ENCODE assay signal across 14 cellular contexts in the genomic region with DNA sequence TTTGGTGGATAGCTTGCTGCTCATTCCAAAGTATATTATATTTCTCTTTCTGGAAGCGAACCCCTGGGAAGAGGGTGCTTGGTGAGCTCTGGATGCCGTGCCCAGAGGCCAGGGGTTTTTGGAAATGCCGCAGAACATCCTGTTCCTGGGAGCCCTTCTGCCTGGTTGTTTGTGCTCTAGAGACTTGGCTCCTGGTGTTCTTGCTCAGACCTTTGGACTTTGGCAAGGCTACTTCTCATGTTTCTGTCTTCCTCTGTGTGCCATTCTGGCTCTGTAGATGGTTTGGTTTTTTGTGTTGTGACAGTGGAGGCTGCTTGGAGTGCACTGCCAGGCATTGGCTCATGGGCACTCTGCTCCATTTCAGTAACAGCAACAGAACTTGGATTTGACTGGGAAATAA.
A peak's percentile ranks its signal among the peaks of the same experiment; 100 is the strongest.
DNase-seq lines count a peak whose midpoint lies in the region; ATAC-seq, FAIRE-seq and TF ChIP-seq lines count a peak whose summit lies in the region.
"Had no signal": no experiment of that assay in that cellular context is flagged by ENCODE, and none has a peak within 500 bp of the region (broad histone marks: within the 10 kb centered on the region; RNA-seq: fewer than 3 reads in every experiment).

No MANE protein-coding gene starts in this region.

- peak overlapping the region; percentile 75 for H3K18ac ChIP-seq in IMR-90 (ENCODE audit: low read depth, low read length)

- no peak for TF ChIP-seq RAD21 in IMR-90 (IDR thresholded peaks at IDR 0.05; ENCODE audit: low read length)
- no peak for TF ChIP-seq RAD21 in HepG2 (CRISPR knock-in tag; IDR thresholded peaks at IDR 0.05)

- no peak overlapping the region for H3K14ac ChIP-seq in IMR-90 (replicated peaks; ENCODE audit: low read depth, low read length)

- H4K20me1 ChIP-seq in IMR-90 (ENCODE audit: insufficient read depth, low read length) = no peaks in the 10 kb centered on the region
- no peaks in the 10 kb centered on the region for H4K20me1 ChIP-seq in HepG2 (ENCODE audit: insufficient read depth, low read length)

- H3K4me3 ChIP-seq in IMR-90 (ENCODE audit: insufficient read depth, low read depth, low read length) (no peak overlapping the region), endocrine pancreas (ENCODE audit: control insufficient read depth, insufficient read depth, low read length) (peak overlapping the region; percentile 4), HepG2 (replicated peaks in 1 of 3; ENCODE audit: insufficient read depth in 1 of 3, low read depth in 2 of 3, low read length in 3 of 3) (no peak overlapping the region), small intestine (ENCODE audit: low read depth in 1 of 2, low read length in 2 of 2) (no peak overlapping the region)
- H3K4me3 ChIP-seq: PC-9, skin epidermis had no signal

- TF ChIP-seq POLR2A in IMR-90 (IDR thresholded peaks at IDR 0.05; ENCODE audit: low read depth, low read length) (no peak), HepG2 (IDR thresholded peaks at IDR 0.05; ENCODE audit: insufficient read depth in 1 of 2, low read depth in 2 of 2, low read length in 2 of 2) (no peak)

- H3K4me2 ChIP-seq in IMR-90 (ENCODE audit: low read depth, low read length) = no peak overlapping the region
- peak overlapping the region; percentile 56 for H3K4me2 ChIP-seq in HepG2 (ENCODE audit: low read depth, low read length)
- H3K4me2 ChIP-seq: PC-9 had no signal

- no peaks in the 10 kb centered on the region for H3K27me3 ChIP-seq in IMR-90 (ENCODE audit: control insufficient read depth, insufficient read depth, low read length)
- no peaks in the 10 kb centered on the region for H3K27me3 ChIP-seq in endocrine pancreas (ENCODE audit: control insufficient read depth, insufficient read depth, low read length)
- no peaks in the 10 kb centered on the region for H3K27me3 ChIP-seq in HepG2 (ENCODE audit: control insufficient read depth in 1 of 2, insufficient read depth in 2 of 2, low read length in 2 of 2)
- H3K27me3 ChIP-seq in small intestine (ENCODE audit: control insufficient read depth in 2 of 2, insufficient read depth in 2 of 2, low read length in 2 of 2) = no peaks in the 10 kb centered on the region

- CTCF ChIA-PET in IMR-90 (lab: Yijun Ruan, JAX) = no interaction called here
- CTCF ChIA-PET in HepG2 (lab: Yijun Ruan, JAX; ENCODE audit: low intra/inter-chr PET ratio, low total read pairs) = no interaction called here

- H4K91ac ChIP-seq in IMR-90 (ENCODE audit: insufficient read depth, low read depth, low read length) = peak overlapping the region; percentile 72

- no peaks in the 10 kb centered on the region for H3K36me3 ChIP-seq in IMR-90 (ENCODE audit: control insufficient read depth, insufficient read depth, low read length)
- H3K36me3 ChIP-seq in endocrine pancreas (ENCODE audit: control insufficient read depth, insufficient read depth, low read length) = no peaks in the 10 kb centered on the region
- H3K36me3 ChIP-seq in HepG2 (replicated peaks in 1 of 2; ENCODE audit: control insufficient read depth in 1 of 2, insufficient read depth in 2 of 2, low read length in 2 of 2) = no peaks in the 10 kb centered on the region
- no peaks in the 10 kb centered on the region for H3K36me3 ChIP-seq in small intestine (ENCODE audit: control insufficient read depth in 2 of 2, insufficient read depth in 2 of 2, low read length in 2 of 2)

- H3K4ac ChIP-seq in IMR-90 (ENCODE audit: low read depth, low read length) = peak overlapping the region; percentile 55

- POLR2A ChIA-PET in IMR-90 (lab: Charles Lee; ENCODE audit: unreplicated experiment) (no interaction called here), HepG2 (lab: Yijun Ruan, JAX) (interaction anchor here (1.5 to 5.0 kb wide), 2 partner anchors 351 to 473 kb away, joined by 3 to 19 read pairs; no protein-coding TSS in a partner anchor)

- H3K9me1 ChIP-seq in IMR-90 (ENCODE audit: insufficient read depth, low read length) = peaks cover 3% of the 10 kb centered on the region; the same call in 1 of the 2 replicates

- in situ Hi-C loops in IMR-90 (cut with MboI; ENCODE audit: low sequenced_read_pairs) = loop anchor here (5.0 kb wide), 1 partner anchor 481 kb away; no protein-coding TSS in a partner anchor
- in situ Hi-C loops in HepG2 (cut with HindIII; ENCODE audit: extremely low pct_ligation_motif_present, low pct_unique_long_range_greater_than_20kb) = loop anchor here (5.0 to 25.0 kb wide), 3 partner anchors 374 to 701 kb away; a partner anchor contains a TSS

- H3K9me3 ChIP-seq in IMR-90 (ENCODE audit: control insufficient read depth, insufficient read depth, low read length) = no peaks in the 10 kb centered on the region
- H3K9me3 ChIP-seq in endocrine pancreas (ENCODE audit: control insufficient read depth, low read length) = no peaks in the 10 kb centered on the region
- H3K9me3 ChIP-seq in HepG2 (ENCODE audit: low read length) = no peaks in the 10 kb centered on the region
- no peaks in the 10 kb centered on the region for H3K9me3 ChIP-seq in small intestine (ENCODE audit: control insufficient read depth, low read depth)

- peak overlapping the region; percentile 22 for H4K5ac ChIP-seq in IMR-90 (ENCODE audit: low read depth, low read length)

- H2AK9ac ChIP-seq in IMR-90 (replicated peaks; ENCODE audit: low read depth, low read length, poor library complexity) = peak overlapping the region; percentile 6

- peak overlapping the region; percentile 40 for H2BK20ac ChIP-seq in IMR-90 (ENCODE audit: low read depth, low read length)

- H2BK120ac ChIP-seq in IMR-90 (ENCODE audit: low read depth, low read length) = peak overlapping the region; percentile 77

- no peaks in the 10 kb centered on the region for H3K79me2 ChIP-seq in HepG2 (ENCODE audit: insufficient read depth, low read length)

- H4K8ac ChIP-seq in IMR-90 (ENCODE audit: low read depth in 2 of 2, low read length in 2 of 2) = peak overlapping the region; percentile 35 to 40; a peak in 2 of 4 replicates

- no peak for TF ChIP-seq CTCF in IMR-90 (conservative IDR thresholded peaks at IDR 0.05; ENCODE audit: low read depth, low read length)
- TF ChIP-seq CTCF in HepG2 (CRISPR knock-in tag; IDR thresholded peaks at IDR 0.05) = no peak

- peaks cover 0 to 15% of the 10 kb centered on the region in 2 experiments; a peak in 1 of 4 replicates for H3K79me1 ChIP-seq in IMR-90 (ENCODE audit: low read depth in 1 of 2, low read length in 2 of 2)

- FAIRE-seq in HepG2 (lab: Jason Lieb, UNC) (no peak), small intestine (lab: Jason Lieb, UNC) (no peak)

- H2AK5ac ChIP-seq in IMR-90 (ENCODE audit: low read depth, low read length) = 0 out of 2 replicates have a peak overlapping the region, but pooled peaks have one; percentile 35

- dilution Hi-C loops in IMR-90 (cut with HindIII; ENCODE audit: low sequenced_read_pairs, unreplicated experiment) = no loop called here

- H3K9ac ChIP-seq in IMR-90 (ENCODE audit: low read depth, low read length) (no peak overlapping the region), endocrine pancreas (ENCODE audit: control insufficient read depth, insufficient read depth, low read length) (no peak overlapping the region), HepG2 (ENCODE audit: insufficient read depth, low read depth, low read length) (no peak overlapping the region)

- H3K4me1 ChIP-seq in IMR-90 (ENCODE audit: control insufficient read depth, insufficient read depth, low read length) (peaks cover 10% of the 10 kb centered on the region), endocrine pancreas (ENCODE audit: control insufficient read depth, insufficient read depth, low read length) (peaks cover 9% of the 10 kb centered on the region), HepG2 (ENCODE audit: insufficient read depth, low read length) (peaks cover 50% of the 10 kb centered on the region), small intestine (ENCODE audit: control insufficient read depth in 2 of 2, insufficient read depth in 1 of 2, low read depth in 1 of 2, low read length in 1 of 2) (peaks cover 0 to 8% of the 10 kb centered on the region in 2 donors)

- intact Hi-C loops in IMR-90 (cut with micrococcal nuclease) (loop anchor here (5.0 to 10.0 kb wide), 6 partner anchors 111 to 316 kb away; no protein-coding TSS in a partner anchor), HepG2 (cut with micrococcal nuclease; ENCODE audit: unreplicated experiment) (loop anchor here (5.0 to 10.0 kb wide), 3 partner anchors 151 to 481 kb away; no protein-coding TSS in a partner anchor)

- whole genome bisulfite sequencing in IMR-90 (ENCODE audit: extremely low coverage in 2 of 2, insufficient read length in 1 of 2), 2 experiments = no CpG with 5 or more reads among the region's 3 CpGs
- WGBS in HepG2 (ENCODE audit: low lambda C conversion rate) = 58% methylated on average over 3 of the region's 3 CpGs
- 16 to 54% (median 52%) methylated on average over 3 of the region's 3 CpGs for WGBS in small intestine, 3 donors

- H3K27ac ChIP-seq in IMR-90 (ENCODE audit: insufficient read depth, low read length) = no peak overlapping the region
- H3K27ac ChIP-seq in HepG2 (ENCODE audit: extremely low read length, insufficient read depth, low read length) = no peak overlapping the region
- H3K27ac ChIP-seq in small intestine (ENCODE audit: low read depth in 1 of 2, low read length in 1 of 2) = peak overlapping the region in 1 of 2 donors; percentile 30
- H3K27ac ChIP-seq: PC-9 had no signal

- H2BK15ac ChIP-seq in IMR-90 (ENCODE audit: low read depth, low read length) = peak overlapping the region; percentile 90; the same call in 2 of the 3 replicates

- H3K23ac ChIP-seq in IMR-90 (ENCODE audit: low read depth, low read length) = peak overlapping the region; percentile 41; the same call in 1 of the 2 replicates

- BruUV-seq in IMR-90 (replicated peaks; lab: Mats Ljungman, UMichigan) = no TSS peak
- no TSS peak for BruUV-seq in HepG2 (replicated peaks; lab: Mats Ljungman, UMichigan)

- peak overlapping the region; percentile 16 for H2AFZ ChIP-seq in IMR-90 (replicated peaks; ENCODE audit: low read length, poor library complexity)
- H2AFZ ChIP-seq in HepG2 (ENCODE audit: low read length) = no peak overlapping the region
- H2AFZ ChIP-seq: PC-9 had no signal

- TF ChIP-seq EP300 in HepG2 (IDR thresholded peaks at IDR 0.05; ENCODE audit: low read depth in 2 of 2, low read length in 2 of 2) = 0 out of 4 replicates have a peak, but pooled peaks of 1 of the 2 experiments have one; percentile 7
- TF ChIP-seq EP300 in HepG2 (CRISPR knock-in tag; IDR thresholded peaks at IDR 0.05; ENCODE audit: borderline replicate concordance) = no peak

- ATAC-seq in IMR-90 (ENCODE audit: low read depth) = no peak
- peak; percentile 43 for ATAC-seq in HepG2
- ATAC-seq: activated naive CD8-positive, alpha-beta T cell treated with anti-CD3 and anti-CD28 coated beads, Interleukin-2, amount 50 U/mL, for 24 hours had no signal

- H3K56ac ChIP-seq in IMR-90 (ENCODE audit: extremely low read depth, insufficient read depth, low read length) = no peak overlapping the region

- DNase-seq in IMR-90 (no peak), HepG2 (ENCODE audit: low spot score) (peak; percentile 54), small intestine (peak; percentile 85), HUDEP-2 (lab: John Stamatoyannopoulos, UW; ENCODE audit: unreplicated experiment in 76 of 76) (no peak), NCI-H1694 (lab: John Stamatoyannopoulos, UW) (no peak)
- no peak for DNase-seq in activated CD4-positive, CD25-positive, alpha-beta regulatory T cell treated with anti-CD3 and anti-CD28 coated beads, Interleukin-2, amount 50 U/mL, for 72 hours
- DNase-seq in activated CD8-positive, alpha-beta memory T cell treated with anti-CD3 and anti-CD28 coated beads, Interleukin-2, amount 50 U/mL, for 48 hours = no peak
- DNase-seq: activated naive CD8-positive, alpha-beta T cell treated with anti-CD3 and anti-CD28 coated beads, Interleukin-2, amount 50 U/mL, for 24 hours; effector CD4-positive, alpha-beta T cell; GF-D8; NCI-H226; PC-9 had no signal

- no peak overlapping the region for H2BK5ac ChIP-seq in IMR-90 (ENCODE audit: low read depth, low read length, poor library complexity, severe bottlenecking)

Comparison
In these comparisons a context has a peak if more than half of its experiments do, and no peak if none do; other contexts are left out.
1. DNase-seq: peak in HepG2 (single experiment) and small intestine (single experiment); none in IMR-90 (single experiment), HUDEP-2 (0 of 76), activated CD4-positive, CD25-positive, alpha-beta regulatory T cell treated with anti-CD3 and anti-CD28 coated beads, Interleukin-2, amount 50 U/mL, for 72 hours (single experiment), NCI-H1694 (single experiment) and activated CD8-positive, alpha-beta memory T cell treated with anti-CD3 and anti-CD28 coated beads, Interleukin-2, amount 50 U/mL, for 48 hours (single experiment).